Comparison of ENCODE assay signal across 8 cellular contexts in genomic region chr10:70145666-70146488, GRCh38. TPM values are rescaled to one million over a fixed set of nuclear protein-coding genes. Genes with fewer than 3 reads are reported as not detected.
DNase-seq lines count a peak whose midpoint lies in the region; ATAC-seq, FAIRE-seq and TF ChIP-seq lines count a peak whose summit lies in the region.

No MANE protein-coding gene starts in this region.

- BruUV-seq in HepG2 (replicated peaks; lab: Mats Ljungman, UMichigan): TSS peak; percentile 29

- H3K27me3 ChIP-seq in HepG2 (ENCODE audit: control insufficient read depth in 1 of 2, insufficient read depth in 2 of 2, low read length in 2 of 2): no peaks in the 10 kb centered on the region

- H4K20me1 ChIP-seq in HepG2 (ENCODE audit: insufficient read depth, low read length): no peaks in the 10 kb centered on the region

- peaks cover 24% of the 10 kb centered on the region for H3K4me1 ChIP-seq in HepG2 (ENCODE audit: insufficient read depth, low read length)

- H3K4me3 ChIP-seq in coronary artery: peak overlapping the region; percentile 92
- H3K4me3 ChIP-seq in HepG2 (replicated peaks in 1 of 3; ENCODE audit: insufficient read depth in 1 of 3, low read depth in 2 of 3, low read length in 3 of 3): peak overlapping the region; percentile 66 to 92 (median 77)

- H3K4me2 ChIP-seq in HepG2 (ENCODE audit: low read depth, low read length): peak overlapping the region; percentile 81

- CTCF ChIA-PET in HepG2 (lab: Yijun Ruan, JAX; ENCODE audit: low intra/inter-chr PET ratio, low total read pairs): interaction anchor here (1.1 to 1.9 kb wide), 3 partner anchors 14 to 60 kb away, joined by 5 to 18 read pairs (median 5); partner anchors contain the start of gene AIFM2

- H2AFZ ChIP-seq in HepG2 (ENCODE audit: low read length): no peak overlapping the region

- no CpG with 5 or more reads among the region's 98 CpGs for WGBS in HepG2 (ENCODE audit: low lambda C conversion rate)

- TF ChIP-seq EP300 in HepG2 (IDR thresholded peaks at IDR 0.05; ENCODE audit: low read depth in 2 of 2, low read length in 2 of 2): no peak
- TF ChIP-seq EP300 in HepG2 (CRISPR knock-in tag; IDR thresholded peaks at IDR 0.05; ENCODE audit: borderline replicate concordance): no peak

- DNase-seq in NCI-H2081 (lab: John Stamatoyannopoulos, UW) (peak; percentile 15 to 50), NCI-H2081 treated with DMSO at 0.1 percent for 48 hours (lab: John Stamatoyannopoulos, UW) (no peak), NCI-H1930 (lab: John Stamatoyannopoulos, UW) (peak; percentile 21 to 38), coronary artery (ENCODE audit: low spot score) (peak; percentile 85), HepG2 (ENCODE audit: low spot score) (peak; percentile 41)
- peak; percentile 80 for DNase-seq in activated CD4-positive, alpha-beta T cell treated with anti-CD3 and anti-CD28 coated beads for 48 hours
- peak; percentile 73 for DNase-seq in stimulated activated CD4-positive, alpha-beta T cell treated with anti-CD3 and anti-CD28 coated beads, Interleukin-4, amount 100 ng/mL, for 1 hour

- H3K79me2 ChIP-seq in HepG2 (ENCODE audit: insufficient read depth, low read length): peaks cover 10% of the 10 kb centered on the region

- in situ Hi-C loops in HepG2 (cut with HindIII; ENCODE audit: extremely low pct_ligation_motif_present, low pct_unique_long_range_greater_than_20kb): no loop called here

- H3K9ac ChIP-seq in HepG2 (ENCODE audit: insufficient read depth, low read depth, low read length): peak overlapping the region; percentile 82

- POLR2A ChIA-PET in HepG2 (lab: Yijun Ruan, JAX): interaction anchor here (0.6 to 4.3 kb wide), 30 partner anchors 8 to 260 kb away, joined by 3 to 109 read pairs (median 6); partner anchors contain the start of genes AIFM2, EIF4EBP2, PPA1 and SAR1A

- ATAC-seq in HG02852 (IDR thresholded peaks at IDR 0.05; ENCODE audit: unreplicated experiment): peak; percentile 52
- peak; percentile 79 for ATAC-seq in HepG2

- peak; percentile 18 to 64; a peak in 1 of 4 replicates for TF ChIP-seq POLR2A in HepG2 (IDR thresholded peaks at IDR 0.05; ENCODE audit: insufficient read depth in 1 of 2, low read depth in 2 of 2, low read length in 2 of 2)

- no peak for FAIRE-seq in HepG2 (lab: Jason Lieb, UNC)

- no peaks in the 10 kb centered on the region for H3K9me3 ChIP-seq in HepG2 (ENCODE audit: low read length)

- peak; percentile 53 for TF ChIP-seq CTCF in coronary artery (IDR thresholded peaks at IDR 0.05)
- TF ChIP-seq CTCF in HepG2 (CRISPR knock-in tag; IDR thresholded peaks at IDR 0.05): peak; percentile 72

- H3K36me3 ChIP-seq in HepG2 (replicated peaks in 1 of 2; ENCODE audit: control insufficient read depth in 1 of 2, insufficient read depth in 2 of 2, low read length in 2 of 2): peaks cover under 1 to 21% of the 10 kb centered on the region in 2 experiments; a peak in 2 of 5 replicates

- intact Hi-C loops in HepG2 (cut with micrococcal nuclease; ENCODE audit: unreplicated experiment): loop anchor here (1.0 kb wide), 4 partner anchors 14 to 218 kb away; partner anchors contain the start of gene AIFM2

- peak; percentile 75; the same call in 1 of the 2 replicates for TF ChIP-seq RAD21 in HepG2 (CRISPR knock-in tag; IDR thresholded peaks at IDR 0.05)

- H3K27ac ChIP-seq in coronary artery (peak overlapping the region; percentile 51 to 93), HepG2 (ENCODE audit: extremely low read length, insufficient read depth, low read length) (peak overlapping the region; percentile 81)

TF ChIP-seq in HepG2, 621 proteins besides CTCF, POLR2A, EP300 and RAD21 (continues in another document):
- TF ChIP-seq CBX2 (IDR thresholded peaks at IDR 0.05; ENCODE audit: low read depth, low read length) (no peak), CBX2 (CRISPR knock-in tag; IDR thresholded peaks at IDR 0.05; ENCODE audit: low read depth) (0 out of 2 replicates have a peak, but pooled peaks have one; percentile 40), SKI (IDR thresholded peaks at IDR 0.05; ENCODE audit: partially characterized antibody) (peak; percentile 41)

RNA-seq across cellular contexts. Expression of gene TYSND1, which starts 0.6 kb away (rescaled TPM):
- total RNA-seq in HepG2 (2016; rRNA removed; fragmentation: Illumina TruSeq; extraction: Trizol): 6.8 and 8.9 TPM in 2 replicates
- total RNA-seq in HepG2 (2016; cell fraction: cytosol; rRNA removed; fragmentation: Illumina TruSeq; extraction: Trizol; ENCODE audit: low read depth): 2.8 and 2.9 TPM in 2 replicates
- total RNA-seq in HepG2 (2016; cell fraction: insoluble cytoplasmic fraction; rRNA removed; fragmentation: Illumina TruSeq; extraction: Trizol): 6.9 and 8.5 TPM in 2 replicates
- 4.6 and 5.0 TPM in 2 replicates for total RNA-seq in HepG2 (2016; cell fraction: membrane; rRNA removed; fragmentation: Illumina TruSeq; extraction: Trizol)
- total RNA-seq in HepG2 (2016; cell fraction: nucleus; rRNA removed; fragmentation: Illumina TruSeq; extraction: Trizol): 8.5 and 8.7 TPM in 2 replicates
- 3.3 and 4.6 TPM in 2 replicates for polyA plus RNA-seq in HepG2 (2011; rRNA removed)
- 2.7 and 3.0 TPM in 2 replicates for polyA plus RNA-seq in HepG2 (2011; cell fraction: cytosol; rRNA removed)
- 9.5 and 11.8 TPM in 2 replicates for polyA plus RNA-seq in HepG2 (2011; cell fraction: nucleus; rRNA removed)
- polyA plus RNA-seq in HepG2 (2012): 3.2 and 4.1 TPM in 2 replicates
- polyA plus RNA-seq in HepG2 (2016; cell fraction: cytosol; fragmentation: Illumina TruSeq; extraction: Trizol; ENCODE audit: low read depth): 1.8 and 2.0 TPM in 2 replicates
- 5.6 and 5.9 TPM in 2 replicates for polyA plus RNA-seq in HepG2 (2016; cell fraction: insoluble cytoplasmic fraction; fragmentation: Illumina TruSeq; extraction: Trizol; ENCODE audit: low read depth)
- 2.8 and 3.0 TPM in 2 replicates for polyA plus RNA-seq in HepG2 (2016; cell fraction: membrane; fragmentation: Illumina TruSeq; extraction: Trizol; ENCODE audit: low read depth)
- 13.4 and 14.6 TPM in 2 replicates for polyA plus RNA-seq in HepG2 (2016; cell fraction: nucleus; fragmentation: Illumina TruSeq; extraction: Trizol; ENCODE audit: insufficient read depth, low read depth)
- polyA minus RNA-seq in HepG2 (2011; rRNA and poly(A)+ RNA removed; ENCODE audit: low replicate concordance): 6.5 and 19.5 TPM in 2 replicates
- polyA minus RNA-seq in HepG2 (2011; cell fraction: cytosol; rRNA and poly(A)+ RNA removed): 2.1 and 3.2 TPM in 2 replicates
- 4.1 and 4.4 TPM in 2 replicates for polyA minus RNA-seq in HepG2 (2011; cell fraction: nucleus; rRNA and poly(A)+ RNA removed)

RNA-seq across cellular contexts. Expression of gene AIFM2, which starts 13.3 kb away (rescaled TPM):
- 20.3 and 29.6 TPM in 2 replicates for total RNA-seq in HepG2 (2016; rRNA removed; fragmentation: Illumina TruSeq; extraction: Trizol)
- 5.3 and 5.8 TPM in 2 replicates for total RNA-seq in HepG2 (2016; cell fraction: cytosol; rRNA removed; fragmentation: Illumina TruSeq; extraction: Trizol; ENCODE audit: low read depth)
- 20.5 and 28.1 TPM in 2 replicates for total RNA-seq in HepG2 (2016; cell fraction: insoluble cytoplasmic fraction; rRNA removed; fragmentation: Illumina TruSeq; extraction: Trizol)
- total RNA-seq in HepG2 (2016; cell fraction: membrane; rRNA removed; fragmentation: Illumina TruSeq; extraction: Trizol): 15.5 and 15.7 TPM in 2 replicates
- total RNA-seq in HepG2 (2016; cell fraction: nucleus; rRNA removed; fragmentation: Illumina TruSeq; extraction: Trizol): 19.1 and 21.7 TPM in 2 replicates
- polyA plus RNA-seq in HepG2 (2011; rRNA removed): 29.5 and 36.9 TPM in 2 replicates
- 33.7 and 37.4 TPM in 2 replicates for polyA plus RNA-seq in HepG2 (2011; cell fraction: cytosol; rRNA removed)
- 23.7 and 28.1 TPM in 2 replicates for polyA plus RNA-seq in HepG2 (2011; cell fraction: nucleus; rRNA removed)
- 17.3 and 23.0 TPM in 2 replicates for polyA plus RNA-seq in HepG2 (2012)
- 14.4 and 15.8 TPM in 2 replicates for polyA plus RNA-seq in HepG2 (2016; cell fraction: cytosol; fragmentation: Illumina TruSeq; extraction: Trizol; ENCODE audit: low read depth)
- 62.5 and 67.2 TPM in 2 replicates for polyA plus RNA-seq in HepG2 (2016; cell fraction: insoluble cytoplasmic fraction; fragmentation: Illumina TruSeq; extraction: Trizol; ENCODE audit: low read depth)
- polyA plus RNA-seq in HepG2 (2016; cell fraction: membrane; fragmentation: Illumina TruSeq; extraction: Trizol; ENCODE audit: low read depth): 20.3 and 20.6 TPM in 2 replicates
- 51.6 and 53.4 TPM in 2 replicates for polyA plus RNA-seq in HepG2 (2016; cell fraction: nucleus; fragmentation: Illumina TruSeq; extraction: Trizol; ENCODE audit: insufficient read depth, low read depth)
- 21.2 and 33.7 TPM in 2 replicates for polyA minus RNA-seq in HepG2 (2011; rRNA and poly(A)+ RNA removed; ENCODE audit: low replicate concordance)
- 10.0 and 12.4 TPM in 2 replicates for polyA minus RNA-seq in HepG2 (2011; cell fraction: cytosol; rRNA and poly(A)+ RNA removed)
- 15.5 and 16.9 TPM in 2 replicates for polyA minus RNA-seq in HepG2 (2011; cell fraction: nucleus; rRNA and poly(A)+ RNA removed)

RNA-seq across cellular contexts. Expression of gene SAR1A, which starts 24.4 kb away (rescaled TPM):
- 104 and 117 TPM in 2 replicates for total RNA-seq in HepG2 (2016; rRNA removed; fragmentation: Illumina TruSeq; extraction: Trizol)
- 53.7 and 67.8 TPM in 2 replicates for total RNA-seq in HepG2 (2016; cell fraction: cytosol; rRNA removed; fragmentation: Illumina TruSeq; extraction: Trizol; ENCODE audit: low read depth)
- 98.6 and 118 TPM in 2 replicates for total RNA-seq in HepG2 (2016; cell fraction: insoluble cytoplasmic fraction; rRNA removed; fragmentation: Illumina TruSeq; extraction: Trizol)
- 40.3 and 46.7 TPM in 2 replicates for total RNA-seq in HepG2 (2016; cell fraction: membrane; rRNA removed; fragmentation: Illumina TruSeq; extraction: Trizol)
- total RNA-seq in HepG2 (2016; cell fraction: nucleus; rRNA removed; fragmentation: Illumina TruSeq; extraction: Trizol): 88.9 and 106 TPM in 2 replicates
- 42.7 and 51.4 TPM in 2 replicates for polyA plus RNA-seq in HepG2 (2011; rRNA removed)
- 18.7 and 26.3 TPM in 2 replicates for polyA plus RNA-seq in HepG2 (2011; cell fraction: cytosol; rRNA removed)
- polyA plus RNA-seq in HepG2 (2011; cell fraction: nucleus; rRNA removed): 20.6 and 21.6 TPM in 2 replicates
- 43.4 and 54.2 TPM in 2 replicates for polyA plus RNA-seq in HepG2 (2012)
- polyA plus RNA-seq in HepG2 (2016; cell fraction: cytosol; fragmentation: Illumina TruSeq; extraction: Trizol; ENCODE audit: low read depth): 17.3 and 19.4 TPM in 2 replicates
- polyA plus RNA-seq in HepG2 (2016; cell fraction: insoluble cytoplasmic fraction; fragmentation: Illumina TruSeq; extraction: Trizol; ENCODE audit: low read depth): 65.1 and 69.7 TPM in 2 replicates
- 14.1 and 16.4 TPM in 2 replicates for polyA plus RNA-seq in HepG2 (2016; cell fraction: membrane; fragmentation: Illumina TruSeq; extraction: Trizol; ENCODE audit: low read depth)
- 125 and 135 TPM in 2 replicates for polyA plus RNA-seq in HepG2 (2016; cell fraction: nucleus; fragmentation: Illumina TruSeq; extraction: Trizol; ENCODE audit: insufficient read depth, low read depth)
- polyA minus RNA-seq in HepG2 (2011; rRNA and poly(A)+ RNA removed; ENCODE audit: low replicate concordance): 86.9 and 186 TPM in 2 replicates
- 41.2 and 47.2 TPM in 2 replicates for polyA minus RNA-seq in HepG2 (2011; cell fraction: cytosol; rRNA and poly(A)+ RNA removed)
- polyA minus RNA-seq in HepG2 (2011; cell fraction: nucleus; rRNA and poly(A)+ RNA removed): 43.6 and 52.5 TPM in 2 replicates
